8 cellular contexts compared by ENCODE assay signal in the genomic region with DNA sequence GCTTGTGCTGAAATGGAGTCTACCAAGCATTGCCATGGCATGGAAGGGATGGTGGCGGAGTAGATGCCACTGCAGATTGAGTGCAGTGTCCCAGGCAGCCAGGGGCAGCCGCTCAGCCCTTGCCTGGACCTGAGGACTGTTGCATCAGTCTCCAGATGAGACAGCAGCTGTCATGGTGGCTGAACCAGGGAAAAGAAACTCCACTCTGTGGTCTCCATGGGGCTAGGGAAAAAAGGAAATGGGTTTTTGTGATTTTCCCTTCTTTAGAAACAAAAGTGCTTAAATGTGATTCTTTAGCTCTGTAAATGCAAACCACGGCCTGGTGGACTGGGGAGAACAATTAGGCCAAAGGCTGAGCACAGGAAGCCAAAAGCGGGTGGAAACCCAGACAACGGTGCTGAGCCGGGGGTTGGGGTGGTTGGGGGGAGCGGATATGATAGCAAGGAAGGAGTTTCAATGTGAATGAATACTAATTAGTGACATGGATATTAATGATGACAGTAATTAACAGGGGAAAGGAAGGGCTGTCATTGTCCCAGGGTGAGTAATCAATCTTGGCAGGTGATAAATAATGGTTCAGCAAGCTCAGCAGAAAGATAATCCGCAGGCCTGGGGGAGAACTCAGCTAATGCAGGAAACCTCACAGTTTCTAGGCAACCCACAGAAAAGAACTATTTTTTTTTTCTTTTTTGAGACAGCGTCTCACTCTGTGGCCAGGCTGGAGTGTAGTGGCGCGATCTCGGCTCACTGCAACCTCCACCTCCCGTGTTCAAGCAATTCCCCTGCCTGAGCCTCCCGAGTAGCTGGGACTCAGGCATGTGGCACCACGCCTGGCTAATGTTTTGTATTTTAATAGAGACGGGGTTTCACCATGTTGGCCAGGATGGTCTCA.
DNase-seq lines count a peak whose midpoint lies in the region; ATAC-seq, FAIRE-seq and TF ChIP-seq lines count a peak whose summit lies in the region.

No MANE protein-coding gene starts in this region.

- H2BK12ac ChIP-seq in mesenchymal stem cell (ENCODE audit: low read length in 2 of 2): peak overlapping the region in 1 of 2 experiments; percentile 75

- peak; percentile 35 for DNase-seq in activated T-cell treated with anti-CD3 and anti-CD28 coated beads, Interleukin-2, amount 50 U/mL, for 1 hour
- DNase-seq in mesenchymal stem cell (peak; percentile 38), urothelium cell line (ENCODE audit: low spot score) (peak; percentile 62), NCI-H146 treated with DMSO at 0.1 percent for 48 hours (lab: John Stamatoyannopoulos, UW; ENCODE audit: unreplicated experiment) (no peak), Calu3 (no peak)

- 85% methylated on average over 16 of the region's 16 CpGs for WGBS in HUES64
- 43% methylated on average over 13 of the region's 16 CpGs for WGBS in mesenchymal stem cell

- H3K4me3 ChIP-seq in HUES64 (ENCODE audit: low read length) (no peak overlapping the region), mesenchymal stem cell (ENCODE audit: insufficient read depth in 1 of 2, low read depth in 1 of 2, low read length in 2 of 2) (no peak overlapping the region)

- peak; percentile 96 for FAIRE-seq in urothelium cell line (lab: Jason Lieb, UNC)

- no peak overlapping the region for H2BK5ac ChIP-seq in mesenchymal stem cell (ENCODE audit: low read depth, low read length, poor library complexity, severe bottlenecking)

- no peak overlapping the region for H3K4me2 ChIP-seq in mesenchymal stem cell (ENCODE audit: low read length, poor library complexity, severe bottlenecking)

- H3K4me1 Mint-ChIP-seq in Calu3 (ENCODE audit: low read depth, unreplicated experiment): no peaks in the 10 kb centered on the region

- no peak overlapping the region for H3K9ac ChIP-seq in HUES64 (ENCODE audit: low read depth, low read length)
- peak overlapping the region; percentile 51 for H3K9ac ChIP-seq in mesenchymal stem cell (ENCODE audit: low read length)

- H3K4ac ChIP-seq in mesenchymal stem cell (ENCODE audit: low read depth in 1 of 2, low read length in 2 of 2): no peak overlapping the region

- CTCF ChIA-PET in Calu3 (lab: Charles Lee): no interaction called here

- H3K9me3 ChIP-seq in HUES64 (ENCODE audit: insufficient read depth, low read depth, low read length): no peaks in the 10 kb centered on the region
- H3K9me3 ChIP-seq in mesenchymal stem cell (ENCODE audit: control insufficient read depth, low read length): no peaks in the 10 kb centered on the region

- peak overlapping the region; percentile 30 for H4K91ac ChIP-seq in mesenchymal stem cell (ENCODE audit: low read length)

- no peaks in the 10 kb centered on the region for H3K79me1 ChIP-seq in mesenchymal stem cell (replicated peaks; ENCODE audit: low read length, poor library complexity, severe bottlenecking)

- ATAC-seq in GM19463 (IDR thresholded peaks at IDR 0.05; ENCODE audit: unreplicated experiment) (peak; percentile 75), HG03565 (IDR thresholded peaks at IDR 0.05; ENCODE audit: unreplicated experiment) (no peak)

- peak overlapping the region; percentile 92 for H4K8ac ChIP-seq in mesenchymal stem cell (ENCODE audit: low read length)

- H3K36me3 ChIP-seq in HUES64 (ENCODE audit: insufficient read depth, low read length) (no peaks in the 10 kb centered on the region), mesenchymal stem cell (ENCODE audit: control insufficient read depth in 1 of 2, insufficient read depth in 2 of 2, low read depth in 1 of 2, low read length in 2 of 2) (no peaks in the 10 kb centered on the region)

- H3K9me3 Mint-ChIP-seq in Calu3 (ENCODE audit: low read depth, unreplicated experiment): no peaks in the 10 kb centered on the region

- no peak overlapping the region for H2BK15ac ChIP-seq in mesenchymal stem cell (ENCODE audit: low read depth, poor library complexity, severe bottlenecking)

- H3K27ac ChIP-seq in HUES64 (ENCODE audit: low read depth, low read length) (peak overlapping the region; percentile 66), mesenchymal stem cell (ENCODE audit: low read length, poor library complexity, severe bottlenecking) (no peak overlapping the region)

- TF ChIP-seq CTCF in Calu3 (IDR thresholded peaks at IDR 0.05; ENCODE audit: unreplicated experiment): no peak

- H3K27me3 ChIP-seq in HUES64 (ENCODE audit: insufficient read depth, low read length) (no peaks in the 10 kb centered on the region), mesenchymal stem cell (ENCODE audit: control insufficient read depth in 1 of 2, insufficient read depth in 1 of 2, low read length in 2 of 2) (peaks cover 0 to 22% of the 10 kb centered on the region in 2 experiments)

- H3K14ac ChIP-seq in mesenchymal stem cell (ENCODE audit: low read length in 2 of 2): peak overlapping the region in 1 of 2 experiments; percentile 86

- H3K36me3 Mint-ChIP-seq in Calu3 (ENCODE audit: insufficient read depth, unreplicated experiment): no peaks in the 10 kb centered on the region

- peak overlapping the region; percentile 34 to 86 for H3K18ac ChIP-seq in mesenchymal stem cell (ENCODE audit: low read depth in 1 of 2, low read length in 2 of 2)

- no peak overlapping the region for H3K27ac Mint-ChIP-seq in Calu3 (ENCODE audit: unreplicated experiment)

- no TSS peak for BruUV-seq in Calu3 (replicated peaks; lab: Mats Ljungman, UMichigan)

- intact Hi-C loops in Calu3 (cut with micrococcal nuclease; ENCODE audit: unreplicated experiment): no loop called here

- H2AFZ ChIP-seq in mesenchymal stem cell (ENCODE audit: low read depth, low read length): peak overlapping the region; percentile 70

- H2BK120ac ChIP-seq in mesenchymal stem cell (ENCODE audit: low read depth, low read length): no peak overlapping the region

- H3K4me3 Mint-ChIP-seq in Calu3 (ENCODE audit: low read depth, unreplicated experiment): no peak overlapping the region

- H3K27me3 Mint-ChIP-seq in Calu3 (ENCODE audit: unreplicated experiment): no peaks in the 10 kb centered on the region

- H3K23ac ChIP-seq in mesenchymal stem cell (ENCODE audit: low read length in 2 of 2): no peak overlapping the region

- H2AK5ac ChIP-seq in mesenchymal stem cell (ENCODE audit: low read length, severe bottlenecking): no peak overlapping the region

- peaks cover 19% of the 10 kb centered on the region; the same call in 1 of the 2 replicates for H3K4me1 ChIP-seq in HUES64 (ENCODE audit: insufficient read depth, low read length)
- peaks cover 6% of the 10 kb centered on the region for H3K4me1 ChIP-seq in mesenchymal stem cell (ENCODE audit: control insufficient read depth, insufficient read depth, low read depth, low read length)

Comparison
In these comparisons a context has a peak if more than half of its experiments do, and no peak if none do; other contexts are left out.
1. DNase-seq: peak in activated T-cell treated with anti-CD3 and anti-CD28 coated beads, Interleukin-2, amount 50 U/mL, for 1 hour (single experiment), mesenchymal stem cell (single experiment) and urothelium cell line (single experiment); none in NCI-H146 treated with DMSO at 0.1 percent for 48 hours (single experiment) and Calu3 (single experiment).